14 cellular contexts compared by ENCODE assay signal in the genomic region with DNA sequence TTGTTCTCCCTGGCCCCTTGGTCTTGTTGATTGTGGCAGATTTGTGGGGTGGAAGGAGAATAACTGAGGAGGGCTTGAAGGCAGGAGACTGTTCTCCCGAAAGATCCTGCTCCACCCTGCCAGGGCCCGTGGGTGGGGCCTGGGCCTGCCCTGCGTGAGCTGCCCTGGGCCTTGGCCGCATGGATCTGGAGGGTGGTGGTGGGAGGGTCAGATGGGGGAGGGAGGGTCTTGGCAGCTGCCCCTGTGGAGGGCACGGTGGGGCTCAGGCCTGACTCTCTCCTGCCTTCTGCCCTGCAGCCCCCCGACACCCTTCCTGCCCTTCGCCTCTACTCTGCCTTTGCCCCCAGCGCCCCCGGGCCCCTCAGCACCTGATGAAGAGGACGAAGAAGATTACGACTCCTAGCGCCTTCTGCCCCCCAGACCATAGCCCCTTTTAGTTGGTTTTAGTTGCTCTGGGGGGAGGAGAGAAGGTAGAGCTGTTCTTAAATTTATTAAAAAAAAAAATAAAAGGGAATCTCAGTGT. TPM values are rescaled to one million over a fixed set of nuclear protein-coding genes. Genes with fewer than 3 reads are reported as not detected.
DNase-seq lines count a peak whose midpoint lies in the region; ATAC-seq, FAIRE-seq and TF ChIP-seq lines count a peak whose summit lies in the region.
"Had no signal": no experiment of that assay in that cellular context is flagged by ENCODE, and none has a peak within 500 bp of the region (broad histone marks: within the 10 kb centered on the region; RNA-seq: fewer than 3 reads in every experiment).

No MANE protein-coding gene starts in this region.

- BruUV-seq in Panc1 (replicated peaks; lab: Mats Ljungman, UMichigan): no TSS peak

- in situ Hi-C loops in Panc1 (cut with HindIII; ENCODE audit: low pct_unique_long_range_greater_than_20kb, low sequenced_read_pairs): no loop called here

- peak overlapping the region; percentile 99 for H3K4me2 ChIP-seq in SK-N-SH

- CTCF ChIA-PET in SK-N-SH (lab: Yijun Ruan, JAX) (interaction anchor here (0.9 to 5.5 kb wide), 4 partner anchors 12 to 36 kb away, joined by 3 to 22 read pairs (median 12); partner anchors contain the start of genes CCDC85B and FIBP), Panc1 (lab: Charles Lee) (no interaction called here)

- H3K27me3 ChIP-seq in SK-N-SH (ENCODE audit: insufficient read depth) (no peaks in the 10 kb centered on the region), Panc1 (ENCODE audit: control insufficient read depth, insufficient read depth, low read length) (no peaks in the 10 kb centered on the region)
- H3K27me3 ChIP-seq: adrenal gland, tibial nerve had no signal

- peak overlapping the region; percentile 61 to 92; a peak in 3 of 4 replicates for H3K4me3 ChIP-seq in SK-N-SH (ENCODE audit: low read depth in 2 of 2, low read length in 1 of 2)
- peak overlapping the region; percentile 84 to 91 for H3K4me3 ChIP-seq in Panc1 (ENCODE audit: low read depth in 2 of 2, low read length in 2 of 2)
- peak overlapping the region; percentile 62 for H3K4me3 ChIP-seq in epithelial cell of esophagus (ENCODE audit: low read length)

- peaks cover 5% of the 10 kb centered on the region for H3K36me3 Mint-ChIP-seq in progenitor cell of endocrine pancreas (ENCODE audit: insufficient read depth)

- no peak for TF ChIP-seq EP300 in SK-N-SH (IDR thresholded peaks at IDR 0.05; ENCODE audit: borderline replicate concordance in 1 of 2, low read depth in 1 of 2, low read length in 1 of 2)

- no peaks in the 10 kb centered on the region for H3K9me2 ChIP-seq in SK-N-SH

- ATAC-seq in SK-N-SH treated with all-trans-retinoic acid at 6 μM for 48 hours (no peak), Panc1 (no peak)

- intact Hi-C loops in Panc1 (cut with micrococcal nuclease; ENCODE audit: unreplicated experiment): no loop called here

- H3K27ac ChIP-seq in SK-N-SH (ENCODE audit: low read depth in 2 of 2, low read length in 1 of 2) (no peak overlapping the region), Panc1 (ENCODE audit: low read length) (peak overlapping the region; percentile 98)
- H3K27ac ChIP-seq: 22Rv1 had no signal

- POLR2A ChIA-PET in SK-N-SH (lab: Yijun Ruan, JAX): no interaction called here
- POLR2A ChIA-PET in Panc1 (lab: Charles Lee): interaction anchor here (0.5 kb wide), 1 partner anchor 23 kb away, joined by 12 read pairs; no protein-coding TSS in a partner anchor

- H2AFZ ChIP-seq in SK-N-SH (ENCODE audit: low read depth): no peak overlapping the region

- peaks cover 12 to 25% of the 10 kb centered on the region in 2 experiments for H3K36me3 ChIP-seq in SK-N-SH (replicated peaks in 1 of 2; ENCODE audit: control insufficient read depth in 1 of 2, insufficient read depth in 2 of 2, low read length in 1 of 2)
- peaks cover 3% of the 10 kb centered on the region; the same call in 1 of the 2 replicates for H3K36me3 ChIP-seq in Panc1 (ENCODE audit: control insufficient read depth, insufficient read depth, low read length)

- H3K4me1 ChIP-seq in SK-N-SH (ENCODE audit: control insufficient read depth in 1 of 2, insufficient read depth in 2 of 2, low read depth in 1 of 2, low read length in 1 of 2): peaks cover 29 to 32% of the 10 kb centered on the region in 2 experiments; a peak in 3 of 4 replicates
- peaks cover 41% of the 10 kb centered on the region for H3K4me1 ChIP-seq in Panc1 (ENCODE audit: control insufficient read depth, insufficient read depth, low read length)

- no peak overlapping the region for H3K27ac Mint-ChIP-seq in progenitor cell of endocrine pancreas

- H3K9me3 ChIP-seq in SK-N-SH (no peaks in the 10 kb centered on the region), Panc1 (ENCODE audit: control insufficient read depth, insufficient read depth, low read depth, low read length) (no peaks in the 10 kb centered on the region)
- H3K9me3 ChIP-seq: adrenal gland, tibial nerve had no signal

- peaks cover 40% of the 10 kb centered on the region for H3F3A ChIP-seq in SK-N-SH (replicated peaks; ENCODE audit: insufficient read depth)

- TF ChIP-seq POLR2A in GM12891 (IDR thresholded peaks at IDR 0.05; ENCODE audit: low read depth, low read length): no peak

- peak overlapping the region; percentile 84 for H3K4me3 Mint-ChIP-seq in progenitor cell of endocrine pancreas (ENCODE audit: low read depth)

- 94% methylated on average over 12 of the region's 12 CpGs for WGBS in SK-N-SH (ENCODE audit: low lambda C conversion rate)

- TF ChIP-seq CTCF in SK-N-SH (IDR thresholded peaks at IDR 0.05) (no peak), Panc1 (IDR thresholded peaks at IDR 0.05) (no peak), epithelial cell of esophagus (IDR thresholded peaks at IDR 0.05; ENCODE audit: insufficient read depth, low read depth, low read length, missing control alignments) (no peak), progenitor cell of endocrine pancreas (IDR thresholded peaks at IDR 0.05; ENCODE audit: unreplicated experiment) (no peak)

- FAIRE-seq in GM12891 (lab: Jason Lieb, UNC): no peak

- no peaks in the 10 kb centered on the region for H3K9me3 Mint-ChIP-seq in progenitor cell of endocrine pancreas (ENCODE audit: low read depth)

- peaks cover 6% of the 10 kb centered on the region for H3K4me1 Mint-ChIP-seq in progenitor cell of endocrine pancreas (ENCODE audit: low read depth)

- DNase-seq in SK-N-SH: no peak
- no peak for DNase-seq in Panc1 (ENCODE audit: low read depth, low spot score)
- no peak for DNase-seq in epithelial cell of esophagus (ENCODE audit: low read depth)
- no peak for DNase-seq in progenitor cell of endocrine pancreas (ENCODE audit: low spot score, unreplicated experiment)
- no peak for DNase-seq in dedifferentiated amniotic fluid mesenchymal stem cell (ENCODE audit: extremely low spot score)
- no peak for DNase-seq in nucleus accumbens (lab: John Stamatoyannopoulos, UW)
- DNase-seq in GM12891 (ENCODE audit: insufficient read length, low spot score): no peak
- DNase-seq: KBM-7 had no signal

- H3K9ac ChIP-seq in SK-N-SH: peak overlapping the region; percentile 74; the same call in 1 of the 2 replicates

- peaks cover 56% of the 10 kb centered on the region for H3K79me2 ChIP-seq in SK-N-SH (ENCODE audit: insufficient read depth)

- no peak for TF ChIP-seq RAD21 in SK-N-SH (IDR thresholded peaks at IDR 0.05; ENCODE audit: low read length)

- H4K20me1 ChIP-seq in SK-N-SH (ENCODE audit: insufficient read depth): 0 out of 2 replicates have a peak, but pooled peaks cover 4% of the 10 kb centered on the region

- no peaks in the 10 kb centered on the region for H3K27me3 Mint-ChIP-seq in progenitor cell of endocrine pancreas

TF ChIP-seq in GM12891, 5 proteins besides CTCF, POLR2A, EP300 and RAD21:
- TF ChIP-seq TAF1 (IDR thresholded peaks at IDR 0.05; ENCODE audit: low read depth, low read length) (no peak), SPI1 (IDR thresholded peaks at IDR 0.05; ENCODE audit: low read depth, low read length) (no peak), PAX5 (IDR thresholded peaks at IDR 0.05; ENCODE audit: insufficient read depth, low read length, severe bottlenecking) (no peak), POU2F2 (IDR thresholded peaks at IDR 0.05; ENCODE audit: low read depth, low read length) (no peak), POLR2AphosphoS5 (IDR thresholded peaks at IDR 0.05; ENCODE audit: low read depth, low read length) (no peak)

RNA-seq across cellular contexts. Expression of gene DRAP1, which starts 1.9 kb away (rescaled TPM):
- 309 and 464 TPM in 2 replicates for polyA plus RNA-seq in SK-N-SH (2012; rRNA removed)
- 339 and 481 TPM in 2 replicates for polyA plus RNA-seq in SK-N-SH (2012; cell fraction: cytosol; rRNA removed)
- 288 and 476 TPM in 2 replicates for polyA plus RNA-seq in SK-N-SH (2012; cell fraction: nucleus; rRNA removed)
- 581 TPM for total RNA-seq in Panc1 (2021; ENCODE audit: unreplicated experiment)
- polyA plus RNA-seq in Panc1 (2012; ENCODE audit: insufficient read length): 845 TPM
- 61.5 and 65.8 TPM in 2 replicates for total RNA-seq in progenitor cell of endocrine pancreas
- 144 TPM for polyA plus RNA-seq in GM12891 (2012; ENCODE audit: low read depth, missing spikeins)

RNA-seq across cellular contexts. Expression of gene C11orf68, which starts 2.2 kb away (rescaled TPM):
- polyA plus RNA-seq in SK-N-SH (2012; rRNA removed): 54.4 and 65.3 TPM in 2 replicates
- 23.7 and 37.0 TPM in 2 replicates for polyA plus RNA-seq in SK-N-SH (2012; cell fraction: cytosol; rRNA removed)
- polyA plus RNA-seq in SK-N-SH (2012; cell fraction: nucleus; rRNA removed): 54.3 and 73.9 TPM in 2 replicates
- total RNA-seq in Panc1 (2021; ENCODE audit: unreplicated experiment): 84.7 TPM
- polyA plus RNA-seq in Panc1 (2012; ENCODE audit: insufficient read length): 90.5 TPM
- total RNA-seq in progenitor cell of endocrine pancreas: 23.9 and 28.6 TPM in 2 replicates
- 23.1 TPM for polyA plus RNA-seq in GM12891 (2012; ENCODE audit: low read depth, missing spikeins)

RNA-seq across cellular contexts. Expression of gene FOSL1, which starts 20.9 kb away (rescaled TPM):
- polyA plus RNA-seq in SK-N-SH (2012; rRNA removed): 17.9 and 30.1 TPM in 2 replicates
- polyA plus RNA-seq in SK-N-SH (2012; cell fraction: cytosol; rRNA removed): 18.1 and 21.6 TPM in 2 replicates
- 28.3 and 39.9 TPM in 2 replicates for polyA plus RNA-seq in SK-N-SH (2012; cell fraction: nucleus; rRNA removed)
- total RNA-seq in Panc1 (2021; ENCODE audit: unreplicated experiment) (186 TPM), progenitor cell of endocrine pancreas (1.7 and 2.6 TPM in 2 replicates)
- 149 TPM for polyA plus RNA-seq in Panc1 (2012; ENCODE audit: insufficient read length)
- polyA plus RNA-seq in GM12891 (2012; ENCODE audit: low read depth, missing spikeins): 3.7 TPM

RNA-seq across cellular contexts. Expression of gene TSGA10IP, which starts 24.2 kb away (rescaled TPM):
- polyA plus RNA-seq in SK-N-SH (2012; rRNA removed): not detected in 2 replicates
- polyA plus RNA-seq in SK-N-SH (2012; cell fraction: cytosol; rRNA removed): 0.01 TPM in 1 of 2 replicates, not detected in the other
- polyA plus RNA-seq in SK-N-SH (2012; cell fraction: nucleus; rRNA removed): 0.15 TPM in 1 of 2 replicates, not detected in the other
- not detected for total RNA-seq in Panc1 (2021; ENCODE audit: unreplicated experiment)
- not detected for polyA plus RNA-seq in Panc1 (2012; ENCODE audit: insufficient read length)
- not detected in 2 replicates for total RNA-seq in progenitor cell of endocrine pancreas
- not detected for polyA plus RNA-seq in GM12891 (2012; ENCODE audit: low read depth, missing spikeins)
- total RNA-seq: lung microvascular endothelial cell, NCI-H460, tibial nerve had no signal

RNA-seq across cellular contexts. Expression of gene CCDC85B, which starts 30.6 kb away (rescaled TPM):
- 34.2 and 52.8 TPM in 2 replicates for polyA plus RNA-seq in SK-N-SH (2012; rRNA removed)
- polyA plus RNA-seq in SK-N-SH (2012; cell fraction: cytosol; rRNA removed): 31.2 and 38.6 TPM in 2 replicates
- 19.2 and 56.3 TPM in 2 replicates for polyA plus RNA-seq in SK-N-SH (2012; cell fraction: nucleus; rRNA removed)
- total RNA-seq in Panc1 (2021; ENCODE audit: unreplicated experiment): 85.4 TPM
- polyA plus RNA-seq in Panc1 (2012; ENCODE audit: insufficient read length): 188 TPM
- 7.4 and 7.9 TPM in 2 replicates for total RNA-seq in progenitor cell of endocrine pancreas
- 39.0 TPM for polyA plus RNA-seq in GM12891 (2012; ENCODE audit: low read depth, missing spikeins)

Comparison
In these comparisons a context has a peak if more than half of its experiments do, and no peak if none do; other contexts are left out.
1. RNA of gene FOSL1, which starts 20.9 kb away (total RNA-seq): 186 TPM in Panc1 (single experiment); 1.7 to 2.6 TPM in progenitor cell of endocrine pancreas; every median in the first group is over 10 times any median in the second.
2. Peak in every context shown above with its lines, with median percentiles within 50 percentile points of each other: H3K4me3 ChIP-seq.